25 cellular contexts compared by ENCODE assay signal in the genomic region with DNA sequence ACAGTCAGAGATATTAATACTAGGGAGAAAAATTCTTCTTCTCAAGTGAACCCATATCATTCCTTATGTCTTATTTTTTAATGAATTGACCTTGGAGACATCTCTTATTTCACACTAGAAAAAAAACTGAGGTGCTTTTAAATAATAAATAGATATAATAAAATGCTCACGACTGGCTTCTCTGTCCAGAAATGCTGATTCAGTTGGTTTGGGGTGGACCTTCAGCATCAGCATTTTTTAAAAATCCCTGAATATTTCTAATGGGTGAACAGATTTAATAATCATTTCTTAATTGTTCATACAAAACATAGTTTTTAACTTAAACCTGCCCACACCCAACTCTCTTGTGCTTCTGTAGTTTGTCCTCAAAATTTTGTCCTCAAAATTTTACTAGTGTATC.
DNase-seq lines count a peak whose midpoint lies in the region; ATAC-seq and TF ChIP-seq lines count a peak whose summit lies in the region.
"Had no signal": no experiment of that assay in that cellular context is flagged by ENCODE, and none has a peak within 500 bp of the region (broad histone marks: within the 10 kb centered on the region; RNA-seq: fewer than 3 reads in every experiment).

No MANE protein-coding gene starts in this region.

- H3K4me3 ChIP-seq in IMR-90 (ENCODE audit: insufficient read depth, low read depth, low read length) = no peak overlapping the region
- no peak overlapping the region for H3K4me3 ChIP-seq in SK-N-MC
- H3K4me3 ChIP-seq in endodermal cell (ENCODE audit: low read length) = peak overlapping the region; percentile 37
- H3K4me3 ChIP-seq in neuronal stem cell (ENCODE audit: low read length in 2 of 2) = no peak overlapping the region
- H3K4me3 ChIP-seq in CD8-positive, alpha-beta T cell (ENCODE audit: low read depth, low read length) = no peak overlapping the region
- no peak overlapping the region for H3K4me3 ChIP-seq in coronary artery
- H3K4me3 ChIP-seq: A549; BLaER1 treated with 17β-estradiol and CSF1 and Interleukin-3, amounts not matched to agents 10 nM and 100 nM; GM12878 had no signal

- H2BK5ac ChIP-seq in IMR-90 (ENCODE audit: low read depth, low read length, poor library complexity, severe bottlenecking) (no peak overlapping the region), neuronal stem cell (ENCODE audit: low read length) (no peak overlapping the region)

- H2AK5ac ChIP-seq in IMR-90 (ENCODE audit: low read depth, low read length) (no peak overlapping the region), neuronal stem cell (ENCODE audit: low read depth, low read length) (no peak overlapping the region)

- H3K36me3 Mint-ChIP-seq in endodermal cell (ENCODE audit: low read depth) = peaks cover 9% of the 10 kb centered on the region
- no peaks in the 10 kb centered on the region for H3K36me3 Mint-ChIP-seq in CD8-positive, alpha-beta T cell
- H3K36me3 Mint-ChIP-seq: CD8-positive, alpha-beta memory T cell had no signal

- H4K8ac ChIP-seq in IMR-90 (ENCODE audit: low read depth in 2 of 2, low read length in 2 of 2) (no peak overlapping the region), neuronal stem cell (ENCODE audit: low read depth, low read length) (no peak overlapping the region)

- TF ChIP-seq RAD21 in IMR-90 (IDR thresholded peaks at IDR 0.05; ENCODE audit: low read length) = no peak

- H3K27ac ChIP-seq in IMR-90 (ENCODE audit: insufficient read depth, low read length) (no peak overlapping the region), SK-N-MC (peak overlapping the region; percentile 26; the same call in 1 of the 2 replicates), endodermal cell (ENCODE audit: low read depth, low read length) (no peak overlapping the region), neuronal stem cell (replicated peaks; ENCODE audit: low read length) (no peak overlapping the region), coronary artery (no peak overlapping the region)
- no peak overlapping the region for H3K27ac ChIP-seq in CD8-positive, alpha-beta T cell (ENCODE audit: low read depth, low read length)
- H3K27ac ChIP-seq: A549; BLaER1 treated with 17β-estradiol and CSF1 and Interleukin-3, amounts not matched to agents 10 nM and 100 nM; C4-2B had no signal

- ATAC-seq in IMR-90 (ENCODE audit: low read depth) = no peak
- no peak for ATAC-seq in CD8-positive, alpha-beta T cell
- ATAC-seq: A549, GM12878 had no signal

- H3K23ac ChIP-seq in IMR-90 (ENCODE audit: low read depth, low read length) (no peak overlapping the region), neuronal stem cell (ENCODE audit: low read depth, low read length, poor library complexity) (no peak overlapping the region)

- no peak overlapping the region for H2AK9ac ChIP-seq in IMR-90 (replicated peaks; ENCODE audit: low read depth, low read length, poor library complexity)

- H3K4me3 Mint-ChIP-seq in endodermal cell = no peak overlapping the region
- H3K4me3 Mint-ChIP-seq in CD8-positive, alpha-beta T cell = no peak overlapping the region
- H3K4me3 Mint-ChIP-seq: B cell; CD4-positive, alpha-beta T cell; CD8-positive, alpha-beta memory T cell had no signal

- H3K79me1 ChIP-seq in IMR-90 (ENCODE audit: low read depth in 1 of 2, low read length in 2 of 2) (no peaks in the 10 kb centered on the region), neuronal stem cell (ENCODE audit: low read depth, low read length) (no peaks in the 10 kb centered on the region)

- POLR2A ChIA-PET in IMR-90 (lab: Charles Lee; ENCODE audit: unreplicated experiment) = no interaction called here
- POLR2A ChIA-PET in CD8-positive, alpha-beta T cell (lab: Charles Lee) = no interaction called here

- no CpG with 5 or more reads among the region's 1 CpG for WGBS in IMR-90 (ENCODE audit: extremely low coverage in 2 of 2, insufficient read length in 1 of 2), 2 experiments
- 80% methylated on average over 1 of the region's 1 CpG; no CpG with 5 or more reads in 1 of the 2 experiments for WGBS in endodermal cell (ENCODE audit: insufficient coverage in 1 of 2, insufficient read length in 1 of 2), 2 experiments
- no CpG with 5 or more reads among the region's 1 CpG for WGBS in neuronal stem cell (ENCODE audit: extremely low coverage in 2 of 2, insufficient read length in 2 of 2, insufficient replicate concordance in 1 of 2), 2 donors

- in situ Hi-C loops in IMR-90 (cut with MboI; ENCODE audit: low sequenced_read_pairs) = no loop called here

- TF ChIP-seq POLR2A in IMR-90 (IDR thresholded peaks at IDR 0.05; ENCODE audit: low read depth, low read length) = no peak

- no peak for DNase-seq in IMR-90
- no peak for DNase-seq in SK-N-MC (ENCODE audit: low read depth, low spot score)
- DNase-seq in endodermal cell = no peak
- DNase-seq in neuronal stem cell (ENCODE audit: low spot score) = no peak
- DNase-seq in CD8-positive, alpha-beta T cell = no peak
- no peak for DNase-seq in posterior vena cava (ENCODE audit: low spot score)
- DNase-seq in coronary artery (ENCODE audit: low spot score) = no peak
- no peak for DNase-seq in A172 (ENCODE audit: low spot score)
- DNase-seq: 8988T; AML-193; CD4-positive, alpha-beta T cell; CD8-positive, alpha-beta memory T cell; COR-L47; DMS 273 treated with DMSO at 0.1 percent for 48 hours; DMS153; DMS53; DMS79; DND-41; EL; GDM1 had no signal

- peaks cover 11% of the 10 kb centered on the region; the same call in 1 of the 2 replicates for H3K9me3 ChIP-seq in IMR-90 (ENCODE audit: control insufficient read depth, insufficient read depth, low read length)
- no peaks in the 10 kb centered on the region for H3K9me3 ChIP-seq in SK-N-MC (ENCODE audit: low read depth, low read length)
- H3K9me3 ChIP-seq in endodermal cell (ENCODE audit: control insufficient read depth, low read length) = peaks cover 26% of the 10 kb centered on the region
- peaks cover 0 to 11% of the 10 kb centered on the region in 2 donors for H3K9me3 ChIP-seq in neuronal stem cell (replicated peaks in 1 of 2; ENCODE audit: control insufficient read depth in 2 of 2, insufficient read depth in 1 of 2, low read depth in 1 of 2, low read length in 2 of 2)
- H3K9me3 ChIP-seq in CD8-positive, alpha-beta T cell (ENCODE audit: low read length) = no peaks in the 10 kb centered on the region
- H3K9me3 ChIP-seq: A549 had no signal

- TF ChIP-seq CTCF in IMR-90 (conservative IDR thresholded peaks at IDR 0.05; ENCODE audit: low read depth, low read length) (no peak), endodermal cell (conservative IDR thresholded peaks at IDR 0.05) (no peak), coronary artery (IDR thresholded peaks at IDR 0.05) (no peak)
- no peak for TF ChIP-seq CTCF in CD8-positive, alpha-beta T cell (IDR thresholded peaks at IDR 0.05)

- H3K56ac ChIP-seq in IMR-90 (ENCODE audit: extremely low read depth, insufficient read depth, low read length) = no peak overlapping the region

- H3K4ac ChIP-seq in IMR-90 (ENCODE audit: low read depth, low read length) (no peak overlapping the region), neuronal stem cell (ENCODE audit: low read length) (no peak overlapping the region)

- no peaks in the 10 kb centered on the region for H3K4me1 ChIP-seq in IMR-90 (ENCODE audit: control insufficient read depth, insufficient read depth, low read length)
- H3K4me1 ChIP-seq in endodermal cell (ENCODE audit: control insufficient read depth, insufficient read depth, low read length) = peaks cover 3% of the 10 kb centered on the region
- no peaks in the 10 kb centered on the region for H3K4me1 ChIP-seq in neuronal stem cell (ENCODE audit: control insufficient read depth in 2 of 2, insufficient read depth in 1 of 2, low read depth in 1 of 2, low read length in 2 of 2)
- no peaks in the 10 kb centered on the region for H3K4me1 ChIP-seq in CD8-positive, alpha-beta T cell (ENCODE audit: insufficient read depth, low read length)
- H3K4me1 ChIP-seq: A549 had no signal

- no TSS peak for BruUV-seq in IMR-90 (replicated peaks; lab: Mats Ljungman, UMichigan)

- H3K4me1 Mint-ChIP-seq in endodermal cell = peaks cover 7% of the 10 kb centered on the region
- H3K4me1 Mint-ChIP-seq in CD8-positive, alpha-beta T cell (ENCODE audit: low read depth) = no peaks in the 10 kb centered on the region
- H3K4me1 Mint-ChIP-seq: B cell; CD8-positive, alpha-beta memory T cell had no signal

- H3K14ac ChIP-seq in IMR-90 (replicated peaks; ENCODE audit: low read depth, low read length) (no peak overlapping the region), neuronal stem cell (ENCODE audit: low read length) (no peak overlapping the region)

- CTCF ChIA-PET in IMR-90 (lab: Yijun Ruan, JAX) = no interaction called here
- CTCF ChIA-PET in CD8-positive, alpha-beta T cell (lab: Charles Lee) = no interaction called here

- no peak overlapping the region for H2BK20ac ChIP-seq in IMR-90 (ENCODE audit: low read depth, low read length)

- H2BK120ac ChIP-seq in IMR-90 (ENCODE audit: low read depth, low read length) = no peak overlapping the region
- no peak overlapping the region for H2BK120ac ChIP-seq in neuronal stem cell (ENCODE audit: low read depth, low read length)

- no peak overlapping the region for H4K5ac ChIP-seq in IMR-90 (ENCODE audit: low read depth, low read length)

- H3K36me3 ChIP-seq in IMR-90 (ENCODE audit: control insufficient read depth, insufficient read depth, low read length) (no peaks in the 10 kb centered on the region), SK-N-MC (ENCODE audit: insufficient read depth, low read length) (no peaks in the 10 kb centered on the region), endodermal cell (ENCODE audit: control insufficient read depth, insufficient read depth, low read length) (no peaks in the 10 kb centered on the region), neuronal stem cell (replicated peaks in 1 of 2; ENCODE audit: control insufficient read depth in 2 of 2, insufficient read depth in 2 of 2, low read length in 2 of 2) (no peaks in the 10 kb centered on the region)
- H3K36me3 ChIP-seq in CD8-positive, alpha-beta T cell (ENCODE audit: insufficient read depth, low read length) = no peaks in the 10 kb centered on the region
- H3K36me3 ChIP-seq: BLaER1 treated with 17β-estradiol and CSF1 and Interleukin-3, amounts not matched to agents 10 nM and 100 nM had no signal

- no peak overlapping the region for H2BK12ac ChIP-seq in neuronal stem cell (ENCODE audit: low read length)

- H3K27ac Mint-ChIP-seq in endodermal cell = peak overlapping the region; percentile 46
- no peak overlapping the region for H3K27ac Mint-ChIP-seq in CD8-positive, alpha-beta T cell
- H3K27ac Mint-ChIP-seq: B cell; CD4-positive, alpha-beta T cell; CD8-positive, alpha-beta memory T cell had no signal

- H3K9me1 ChIP-seq in IMR-90 (ENCODE audit: insufficient read depth, low read length) = no peaks in the 10 kb centered on the region

- no peak overlapping the region for H3K18ac ChIP-seq in IMR-90 (ENCODE audit: low read depth, low read length)
- H3K18ac ChIP-seq in neuronal stem cell (ENCODE audit: low read length) = no peak overlapping the region

- H3K9ac ChIP-seq in IMR-90 (ENCODE audit: low read depth, low read length) (no peak overlapping the region), SK-N-MC (ENCODE audit: insufficient read length) (no peak overlapping the region), endodermal cell (ENCODE audit: extremely low read depth, low read length, poor library complexity, severe bottlenecking) (no peak overlapping the region), neuronal stem cell (ENCODE audit: low read depth, low read length, poor library complexity) (no peak overlapping the region)
- H3K9ac ChIP-seq: BLaER1 treated with 17β-estradiol and CSF1 and Interleukin-3, amounts not matched to agents 10 nM and 100 nM had no signal

- intact Hi-C loops in IMR-90 (cut with micrococcal nuclease) (no loop called here), posterior vena cava (cut with DNase I) (no loop called here)
- intact Hi-C loops in CD8-positive, alpha-beta T cell (cut with DNase I, micrococcal nuclease) = no loop called here

- peaks cover 18% of the 10 kb centered on the region for H3K9me3 Mint-ChIP-seq in endodermal cell
- H3K9me3 Mint-ChIP-seq in CD8-positive, alpha-beta T cell = peaks cover 14% of the 10 kb centered on the region

- dilution Hi-C loops in IMR-90 (cut with HindIII; ENCODE audit: low sequenced_read_pairs, unreplicated experiment) = no loop called here

- H2BK15ac ChIP-seq in IMR-90 (ENCODE audit: low read depth, low read length) (no peak overlapping the region), neuronal stem cell (ENCODE audit: low read length) (no peak overlapping the region)

- H4K91ac ChIP-seq in IMR-90 (ENCODE audit: insufficient read depth, low read depth, low read length) (no peak overlapping the region), neuronal stem cell (ENCODE audit: low read depth, low read length, poor library complexity) (no peak overlapping the region)

- no peak overlapping the region for H3K4me2 ChIP-seq in IMR-90 (ENCODE audit: low read depth, low read length)
- H3K4me2 ChIP-seq in neuronal stem cell (ENCODE audit: insufficient read depth, low read length, poor library complexity, severe bottlenecking) = no peak overlapping the region
- H3K4me2 ChIP-seq: A549; BLaER1 treated with 17β-estradiol and CSF1 and Interleukin-3, amounts not matched to agents 10 nM and 100 nM had no signal

- no peaks in the 10 kb centered on the region for H3K27me3 ChIP-seq in IMR-90 (ENCODE audit: control insufficient read depth, insufficient read depth, low read length)
- no peaks in the 10 kb centered on the region for H3K27me3 ChIP-seq in endodermal cell (ENCODE audit: control insufficient read depth, insufficient read depth, low read length, poor library complexity, severe bottlenecking)
- no peaks in the 10 kb centered on the region for H3K27me3 ChIP-seq in neuronal stem cell (ENCODE audit: control insufficient read depth in 3 of 3, insufficient read depth in 3 of 3, low read depth in 1 of 3, low read length in 3 of 3)
- no peaks in the 10 kb centered on the region for H3K27me3 ChIP-seq in CD8-positive, alpha-beta T cell (ENCODE audit: insufficient read depth, low read length)
- H3K27me3 ChIP-seq: BLaER1 treated with 17β-estradiol and CSF1 and Interleukin-3, amounts not matched to agents 10 nM and 100 nM had no signal

- no peaks in the 10 kb centered on the region for H4K20me1 ChIP-seq in IMR-90 (ENCODE audit: insufficient read depth, low read length)
- H4K20me1 ChIP-seq: BLaER1 treated with 17β-estradiol and CSF1 and Interleukin-3, amounts not matched to agents 10 nM and 100 nM had no signal

- no peaks in the 10 kb centered on the region for H3K27me3 Mint-ChIP-seq in endodermal cell (ENCODE audit: insufficient read depth)
- H3K27me3 Mint-ChIP-seq in CD8-positive, alpha-beta T cell (ENCODE audit: low read depth) = no peaks in the 10 kb centered on the region
- H3K27me3 Mint-ChIP-seq: B cell; CD4-positive, alpha-beta T cell; CD8-positive, alpha-beta memory T cell had no signal

- H2AFZ ChIP-seq in IMR-90 (replicated peaks; ENCODE audit: low read length, poor library complexity) = no peak overlapping the region
- peak overlapping the region; percentile 29 for H2AFZ ChIP-seq in neuronal stem cell (ENCODE audit: low read length)
